Comparison of ENCODE assay signal across 8 cellular contexts in genomic region chr1:203649551-203650011, GRCh38.
DNase-seq lines count a peak whose midpoint lies in the region; TF ChIP-seq lines count a peak whose summit lies in the region.

No MANE protein-coding gene starts in this region.

- TF ChIP-seq CTCF in KMS-11 (conservative IDR thresholded peaks at IDR 0.05; ENCODE audit: low read depth, low read length) = no peak

- no peak overlapping the region; the same call in 1 of the 2 replicates for H3K9ac ChIP-seq in KMS-11

- no peaks in the 10 kb centered on the region for H3K36me3 ChIP-seq in KMS-11 (ENCODE audit: insufficient read depth)

- no peaks in the 10 kb centered on the region for H3K27me3 ChIP-seq in KMS-11 (ENCODE audit: insufficient read depth, low read depth)

- H3K4me2 ChIP-seq in KMS-11 = peak overlapping the region; percentile 94; the same call in 1 of the 2 replicates

- peak overlapping the region; percentile 50; the same call in 1 of the 2 replicates for H3K27ac ChIP-seq in KMS-11

- H3K79me2 ChIP-seq in KMS-11 (ENCODE audit: insufficient read depth, low read depth) = no peaks in the 10 kb centered on the region

- H4K20me1 ChIP-seq in KMS-11 (ENCODE audit: insufficient read depth) = no peaks in the 10 kb centered on the region

- peak; percentile 76 for DNase-seq in activated CD8-positive, alpha-beta memory T cell treated with anti-CD3 and anti-CD28 coated beads for 24 hours
- no peak for DNase-seq in activated CD8-positive, alpha-beta memory T cell treated with anti-CD3 and anti-CD28 coated beads, Interleukin-2, amount 50 U/mL, for 4 hours
- peak; percentile 57 for DNase-seq in central memory CD4-positive, alpha-beta T cell
- peak; percentile 28 for DNase-seq in stimulated activated CD4-positive, alpha-beta T cell treated with anti-CD3 and anti-CD28 coated beads, Interleukin-4, amount 100 ng/mL, for 1 hour
- DNase-seq in dedifferentiated amniotic fluid mesenchymal stem cell (ENCODE audit: extremely low spot score) = no peak
- no peak for DNase-seq in NCI-H510A treated with DMSO at 0.1 percent for 48 hours (lab: John Stamatoyannopoulos, UW)
- DNase-seq in GF-D8 (lab: John Stamatoyannopoulos, UW) = no peak

- H3K4me3 ChIP-seq in KMS-11 (IDR thresholded peaks at IDR 0.05; ENCODE audit: insufficient read depth, low read depth, low read length) = no peak overlapping the region

- peaks cover 51% of the 10 kb centered on the region for H3K4me1 ChIP-seq in KMS-11 (ENCODE audit: low read depth, poor library complexity, severe bottlenecking)

- peak overlapping the region; percentile 85; the same call in 1 of the 2 replicates for H2AFZ ChIP-seq in KMS-11 (ENCODE audit: low read depth)

Comparison
In these comparisons a context has a peak if more than half of its experiments do, and no peak if none do; other contexts are left out.
1. DNase-seq: peak in activated CD8-positive, alpha-beta memory T cell treated with anti-CD3 and anti-CD28 coated beads for 24 hours (single experiment), central memory CD4-positive, alpha-beta T cell (single experiment) and stimulated activated CD4-positive, alpha-beta T cell treated with anti-CD3 and anti-CD28 coated beads, Interleukin-4, amount 100 ng/mL, for 1 hour (single experiment); none in activated CD8-positive, alpha-beta memory T cell treated with anti-CD3 and anti-CD28 coated beads, Interleukin-2, amount 50 U/mL, for 4 hours (single experiment), dedifferentiated amniotic fluid mesenchymal stem cell (single experiment), NCI-H510A treated with DMSO at 0.1 percent for 48 hours (single experiment) and GF-D8 (single experiment).